20 cellular contexts compared by ENCODE assay signal in the genomic region with DNA sequence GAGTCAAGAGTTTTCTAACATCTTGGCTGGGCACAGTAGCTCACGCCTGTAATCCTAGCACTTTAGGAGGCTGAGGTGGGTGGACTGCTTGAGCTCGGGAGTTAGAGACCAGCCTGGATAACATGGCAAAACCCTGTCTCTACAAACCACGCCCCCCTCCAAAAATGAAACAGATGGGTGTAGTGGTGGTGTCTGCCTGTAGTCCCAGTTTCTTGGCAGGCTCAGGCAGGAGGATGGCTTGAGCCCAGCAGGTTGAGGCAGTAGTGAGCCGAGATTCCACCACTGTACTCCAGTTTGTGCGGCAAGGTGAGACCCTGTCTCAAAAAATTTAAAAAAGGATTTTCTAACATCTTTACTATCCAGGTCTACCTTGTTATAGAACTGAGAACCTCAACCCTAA. TPM values are rescaled to one million over a fixed set of nuclear protein-coding genes. Genes with fewer than 3 reads are reported as not detected.
DNase-seq lines count a peak whose midpoint lies in the region; ATAC-seq and TF ChIP-seq lines count a peak whose summit lies in the region.
"Had no signal": no experiment of that assay in that cellular context is flagged by ENCODE, and none has a peak within 500 bp of the region (broad histone marks: within the 10 kb centered on the region; RNA-seq: fewer than 3 reads in every experiment).

No MANE protein-coding gene starts in this region.

- H2AFZ ChIP-seq in GM23248, result no peak overlapping the region

- no peaks in the 10 kb centered on the region for H4K20me1 ChIP-seq in GM23248 (ENCODE audit: insufficient read depth)

- H3K27ac Mint-ChIP-seq in central memory CD8-positive, alpha-beta T cell (ENCODE audit: low read depth), result peak overlapping the region; percentile 38
- H3K27ac Mint-ChIP-seq: activated B cell treated with CpG ODN at 0.5 μM for 24 hours; activated CD4-positive, alpha-beta memory T cell treated with anti-CD3 and anti-CD28 coated beads for 36 hours; dendritic cell treated with granulocyte-macrophage colony-stimulating factor and Interleukin-4, amounts not matched to agents 40 ng/mL and 50 ng/mL, for 4 days had no signal

- in situ Hi-C loops in GM23248 (cut with MboI), result no loop called here

- no peaks in the 10 kb centered on the region for H3K27me3 ChIP-seq in cardiac muscle cell
- H3K27me3 ChIP-seq in GM23248 (replicated peaks; ENCODE audit: insufficient read depth), result no peaks in the 10 kb centered on the region
- no peaks in the 10 kb centered on the region for H3K27me3 ChIP-seq in upper lobe of right lung
- H3K27me3 ChIP-seq: breast epithelium, left lung, sigmoid colon had no signal

- WGBS in GM23248 (ENCODE audit: low coverage in 1 of 2, low lambda C conversion rate in 2 of 2, missing lambda C conversion rate in 2 of 2), 2 experiments, result 68 to 76% methylated on average over 5 of the region's 5 CpGs

- no peak overlapping the region for H3K9ac ChIP-seq in GM23248

- no peaks in the 10 kb centered on the region for H3K27me3 Mint-ChIP-seq in central memory CD8-positive, alpha-beta T cell
- H3K27me3 Mint-ChIP-seq: activated B cell treated with CpG ODN at 0.5 μM for 24 hours; activated CD4-positive, alpha-beta memory T cell treated with anti-CD3 and anti-CD28 coated beads for 36 hours; dendritic cell treated with granulocyte-macrophage colony-stimulating factor and Interleukin-4, amounts not matched to agents 40 ng/mL and 50 ng/mL, for 4 days had no signal

- TF ChIP-seq CTCF in cardiac muscle cell (IDR thresholded peaks at IDR 0.05; ENCODE audit: low read depth, low read length) (no peak), upper lobe of right lung (IDR thresholded peaks at IDR 0.05) (no peak)

- ATAC-seq in central memory CD8-positive, alpha-beta T cell (replicated peaks; ENCODE audit: extremely low read depth, poor library complexity, severe bottlenecking), result no peak
- ATAC-seq in HG03342 (IDR thresholded peaks at IDR 0.05; ENCODE audit: unreplicated experiment) (no peak), upper lobe of right lung (no peak)
- ATAC-seq: left lung had no signal

- H3K4me1 ChIP-seq in cardiac muscle cell (ENCODE audit: low read depth) (no peaks in the 10 kb centered on the region), GM23248 (ENCODE audit: insufficient read depth) (no peaks in the 10 kb centered on the region), upper lobe of right lung (no peaks in the 10 kb centered on the region)
- H3K4me1 ChIP-seq: breast epithelium, left lung, sigmoid colon had no signal

- H3K36me3 ChIP-seq in cardiac muscle cell (peaks cover 45% of the 10 kb centered on the region), GM23248 (ENCODE audit: low read depth) (peaks cover 50% of the 10 kb centered on the region), upper lobe of right lung (peaks cover 60% of the 10 kb centered on the region)

- H3K4me1 Mint-ChIP-seq in central memory CD8-positive, alpha-beta T cell, result peaks cover 37% of the 10 kb centered on the region

- H3K36me3 Mint-ChIP-seq in central memory CD8-positive, alpha-beta T cell (ENCODE audit: insufficient read depth), result peaks cover 47% of the 10 kb centered on the region

- H3F3A ChIP-seq in GM23248 (ENCODE audit: insufficient read depth), result no peaks in the 10 kb centered on the region

- H3K27ac ChIP-seq in cardiac muscle cell, result peak overlapping the region; percentile 28
- no peak overlapping the region for H3K27ac ChIP-seq in GM23248
- no peak overlapping the region for H3K27ac ChIP-seq in upper lobe of right lung
- H3K27ac ChIP-seq: breast epithelium, left lung, sigmoid colon had no signal

- H3K9me3 Mint-ChIP-seq in central memory CD8-positive, alpha-beta T cell, result no peaks in the 10 kb centered on the region
- H3K9me3 Mint-ChIP-seq: activated B cell treated with CpG ODN at 0.5 μM for 24 hours; activated CD4-positive, alpha-beta memory T cell treated with anti-CD3 and anti-CD28 coated beads for 36 hours; dendritic cell treated with granulocyte-macrophage colony-stimulating factor and Interleukin-4, amounts not matched to agents 40 ng/mL and 50 ng/mL, for 4 days; immature natural killer cell had no signal

- H3K9me3 ChIP-seq in cardiac muscle cell (ENCODE audit: low read depth) (no peaks in the 10 kb centered on the region), GM23248 (ENCODE audit: low read depth) (no peaks in the 10 kb centered on the region), upper lobe of right lung (no peaks in the 10 kb centered on the region)
- H3K9me3 ChIP-seq: breast epithelium, left lung, sigmoid colon had no signal

- H3K4me3 Mint-ChIP-seq in central memory CD8-positive, alpha-beta T cell, result no peak overlapping the region
- H3K4me3 Mint-ChIP-seq: activated B cell treated with CpG ODN at 0.5 μM for 24 hours; activated CD4-positive, alpha-beta memory T cell treated with anti-CD3 and anti-CD28 coated beads for 36 hours; dendritic cell treated with granulocyte-macrophage colony-stimulating factor and Interleukin-4, amounts not matched to agents 40 ng/mL and 50 ng/mL, for 4 days; immature natural killer cell had no signal

- no peak overlapping the region for H3K4me2 ChIP-seq in GM23248 (ENCODE audit: unreplicated experiment)

- H3K9me2 ChIP-seq in GM23248 (ENCODE audit: insufficient read depth), result no peaks in the 10 kb centered on the region

- DNase-seq in cardiac muscle cell (ENCODE audit: low read depth in 1 of 2, low spot score in 1 of 2) (no peak), cardiac septum (ENCODE audit: low spot score) (no peak), GM23248 (peak; percentile 20), upper lobe of right lung (no peak), NCI-H146 (lab: John Stamatoyannopoulos, UW) (no peak)
- no peak for DNase-seq in central memory CD8-positive, alpha-beta T cell (ENCODE audit: low spot score in 2 of 2)
- DNase-seq: activated B cell treated with CpG ODN at 0.5 μM for 24 hours; activated CD4-positive, alpha-beta memory T cell treated with anti-CD3 and anti-CD28 coated beads for 36 hours; activated T-cell treated with anti-CD3 and anti-CD28 coated beads, Interleukin-2, amount 50 U/mL, for 1 hour; amniotic stem cell; head of caudate nucleus; immature natural killer cell; left lung; NCI-H1105; NCI-H2081 treated with DMSO at 0.1 percent for 48 hours; NCI-H510A treated with DMSO at 0.1 percent for 48 hours; sigmoid colon had no signal

- intact Hi-C loops in cardiac septum (cut with DNase I) (no loop called here), upper lobe of right lung (cut with DNase I) (no loop called here)

- no peak overlapping the region for H3K4me3 ChIP-seq in cardiac muscle cell
- H3K4me3 ChIP-seq in GM23248, result no peak overlapping the region
- no peak overlapping the region for H3K4me3 ChIP-seq in upper lobe of right lung
- H3K4me3 ChIP-seq: breast epithelium, left lung, sigmoid colon had no signal

- peaks cover 98% of the 10 kb centered on the region for H3K79me2 ChIP-seq in GM23248 (ENCODE audit: insufficient read depth)

RNA-seq across cellular contexts. Expression of gene FAM8A1, which starts 22.0 kb away (rescaled TPM):
- total RNA-seq in cardiac muscle cell, result 22.4 and 31.9 TPM in 2 replicates
- polyA plus RNA-seq in cardiac muscle cell, result 18.7 and 26.5 TPM in 2 replicates
- 15.1 TPM for total RNA-seq in cardiac septum
- total RNA-seq in GM23248 (2014; rRNA removed; shearing (Covaris generic)), result 25.4 and 28.4 TPM in 2 replicates
- 14.7 and 15.0 TPM in 2 replicates for polyA plus RNA-seq in GM23248 (2016; fragmentation: Nextera tagmentation; extraction: Ambion mirVana)
- total RNA-seq in upper lobe of right lung, result 30.9 TPM
